ENCODE assay signal across 14 cellular contexts in the genomic region with DNA sequence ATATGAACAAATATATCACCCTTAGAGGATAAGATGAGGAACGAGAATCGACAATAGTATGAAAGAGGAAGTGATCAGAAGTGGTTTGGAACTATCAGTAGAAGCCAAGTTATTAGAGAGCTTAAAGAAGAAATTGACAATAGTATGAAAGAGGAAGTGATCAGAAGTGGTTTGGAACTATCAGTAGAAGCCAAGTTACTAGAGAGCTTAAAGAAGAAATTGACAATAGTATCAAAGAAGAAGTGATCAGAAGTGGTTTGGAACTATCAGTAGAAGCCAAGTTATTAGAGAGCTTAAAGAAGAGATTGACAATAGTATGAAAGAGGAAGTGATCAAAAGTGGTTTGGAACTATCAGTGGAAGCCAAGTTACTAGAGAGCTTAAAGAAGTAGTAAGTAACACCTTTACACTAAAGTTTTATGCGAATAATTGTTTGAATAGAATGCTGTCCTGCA.
DNase-seq lines count a peak whose midpoint lies in the region; ATAC-seq lines count a peak whose summit lies in the region.
"Had no signal": no experiment of that assay in that cellular context is flagged by ENCODE, and none has a peak within 500 bp of the region (broad histone marks: within the 10 kb centered on the region; RNA-seq: fewer than 3 reads in every experiment).

No MANE protein-coding gene starts in this region.

- H3K27me3 Mint-ChIP-seq in stimulated activated naive B cell treated with anti-CD40 and anti-IgM and Interleukin-4, amounts not matched to agents 10 μg/mL and 1 μg/mL and 100 μg/mL, for 72 hours = no peaks in the 10 kb centered on the region
- no peaks in the 10 kb centered on the region for H3K27me3 Mint-ChIP-seq in activated naive CD8-positive, alpha-beta T cell treated with anti-CD3 and anti-CD28 coated beads for 36 hours
- H3K27me3 Mint-ChIP-seq: activated naive CD8-positive, alpha-beta T cell treated with anti-CD3 and anti-CD28 coated beads, Interleukin-2, amount 10 ng/mL, durations not matched to agents 7 days and 5 days had no signal

- H3K4me1 Mint-ChIP-seq in stimulated activated naive B cell treated with anti-CD40 and anti-IgM and Interleukin-4, amounts not matched to agents 10 μg/mL and 1 μg/mL and 100 μg/mL, for 72 hours = peaks cover 13 to 26% of the 10 kb centered on the region in 2 donors
- peaks cover 5% of the 10 kb centered on the region for H3K4me1 Mint-ChIP-seq in activated naive CD8-positive, alpha-beta T cell treated with anti-CD3 and anti-CD28 coated beads for 36 hours
- H3K4me1 Mint-ChIP-seq: nephron had no signal

- peaks cover 2 to 14% of the 10 kb centered on the region in 2 donors for H3K36me3 Mint-ChIP-seq in stimulated activated naive B cell treated with anti-CD40 and anti-IgM and Interleukin-4, amounts not matched to agents 10 μg/mL and 1 μg/mL and 100 μg/mL, for 72 hours
- peaks cover 8% of the 10 kb centered on the region for H3K36me3 Mint-ChIP-seq in activated naive CD8-positive, alpha-beta T cell treated with anti-CD3 and anti-CD28 coated beads for 36 hours

- no peak overlapping the region for H3K4me3 Mint-ChIP-seq in stimulated activated naive B cell treated with anti-CD40 and anti-IgM and Interleukin-4, amounts not matched to agents 10 μg/mL and 1 μg/mL and 100 μg/mL, for 72 hours
- no peak overlapping the region for H3K4me3 Mint-ChIP-seq in activated naive CD8-positive, alpha-beta T cell treated with anti-CD3 and anti-CD28 coated beads for 36 hours
- H3K4me3 Mint-ChIP-seq: activated naive CD8-positive, alpha-beta T cell treated with anti-CD3 and anti-CD28 coated beads, Interleukin-2, amount 10 ng/mL, durations not matched to agents 7 days and 5 days; nephron had no signal

- DNase-seq in stimulated activated naive B cell treated with anti-CD40 and anti-IgM and Interleukin-4, amounts not matched to agents 10 μg/mL and 1 μg/mL and 100 μg/mL, for 72 hours = no peak
- DNase-seq in dedifferentiated amniotic fluid mesenchymal stem cell (ENCODE audit: extremely low spot score) (no peak), retina (no peak)
- DNase-seq in activated naive CD8-positive, alpha-beta T cell treated with anti-CD3 and anti-CD28 coated beads for 36 hours = no peak
- DNase-seq: activated CD8-positive, alpha-beta memory T cell treated with anti-CD3 and anti-CD28 coated beads for 24 hours; activated naive CD8-positive, alpha-beta T cell treated with anti-CD3 and anti-CD28 coated beads, Interleukin-2, amount 10 ng/mL, durations not matched to agents 7 days and 5 days; dermis blood vessel endothelial cell; gastrocnemius medialis; NCI-H187; uterus had no signal

- H3K27ac Mint-ChIP-seq in stimulated activated naive B cell treated with anti-CD40 and anti-IgM and Interleukin-4, amounts not matched to agents 10 μg/mL and 1 μg/mL and 100 μg/mL, for 72 hours = no peak overlapping the region
- H3K27ac Mint-ChIP-seq in activated naive CD8-positive, alpha-beta T cell treated with anti-CD3 and anti-CD28 coated beads for 36 hours = no peak overlapping the region
- H3K27ac Mint-ChIP-seq: activated naive CD8-positive, alpha-beta T cell treated with anti-CD3 and anti-CD28 coated beads, Interleukin-2, amount 10 ng/mL, durations not matched to agents 7 days and 5 days; nephron had no signal

- H3K9me3 Mint-ChIP-seq in stimulated activated naive B cell treated with anti-CD40 and anti-IgM and Interleukin-4, amounts not matched to agents 10 μg/mL and 1 μg/mL and 100 μg/mL, for 72 hours = no peaks in the 10 kb centered on the region
- no peaks in the 10 kb centered on the region for H3K9me3 Mint-ChIP-seq in activated naive CD8-positive, alpha-beta T cell treated with anti-CD3 and anti-CD28 coated beads for 36 hours
- H3K9me3 Mint-ChIP-seq: activated naive CD8-positive, alpha-beta T cell treated with anti-CD3 and anti-CD28 coated beads, Interleukin-2, amount 10 ng/mL, durations not matched to agents 7 days and 5 days; nephron had no signal

- peak; percentile 92 for ATAC-seq in GM19035 (IDR thresholded peaks at IDR 0.05; ENCODE audit: unreplicated experiment)
- ATAC-seq in GM21723 (IDR thresholded peaks at IDR 0.05; ENCODE audit: unreplicated experiment) = peak; percentile 92
- ATAC-seq in HG03280 (IDR thresholded peaks at IDR 0.05; ENCODE audit: unreplicated experiment) = peak; percentile 75
- ATAC-seq in stimulated activated naive B cell treated with anti-CD40 and anti-IgM and Interleukin-4, amounts not matched to agents 10 μg/mL and 1 μg/mL and 100 μg/mL, for 72 hours (replicated peaks) = peak; percentile 87 to 92
- ATAC-seq: gastrocnemius medialis had no signal
